8 cellular contexts compared by ENCODE assay signal in the genomic region with DNA sequence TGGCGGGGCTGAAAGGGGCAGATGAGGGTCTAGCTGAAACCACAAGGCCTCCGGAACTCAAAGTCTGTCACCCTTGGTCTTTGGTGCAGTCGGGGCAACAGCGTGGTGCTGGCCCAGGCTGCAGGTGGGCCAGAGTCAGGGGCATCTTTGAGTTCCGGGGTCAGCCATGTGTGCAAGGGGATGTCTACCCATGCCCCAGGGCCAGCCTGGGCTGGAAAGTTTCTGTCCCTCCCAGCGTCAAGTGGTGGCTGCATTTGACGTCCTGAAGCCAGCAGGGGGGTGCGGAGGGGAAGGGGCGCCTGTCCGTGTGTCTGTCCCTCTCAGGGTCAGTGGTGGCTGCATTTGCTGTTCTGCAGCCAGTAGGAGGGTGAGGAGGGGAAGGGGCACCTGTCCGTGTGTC. TPM values are rescaled to one million over a fixed set of nuclear protein-coding genes. Genes with fewer than 3 reads are reported as not detected.
DNase-seq lines count a peak whose midpoint lies in the region; ATAC-seq, FAIRE-seq and TF ChIP-seq lines count a peak whose summit lies in the region.

No MANE protein-coding gene starts in this region.

- no peaks in the 10 kb centered on the region for H3K27me3 ChIP-seq in RWPE2 (ENCODE audit: insufficient read depth, poor library complexity, severe bottlenecking)
- H3K27me3 ChIP-seq in rectal smooth muscle tissue (ENCODE audit: control insufficient read depth, insufficient read depth, low read length), result no peaks in the 10 kb centered on the region

- DNase-seq in GM12892 (ENCODE audit: insufficient read length) (peak; percentile 39), RWPE2 (ENCODE audit: low spot score) (peak; percentile 32), fibroblast of mammary gland (ENCODE audit: low read depth) (no peak), hippocampal formation (lab: John Stamatoyannopoulos, UW) (no peak), Ammon's horn (ENCODE audit: low spot score) (no peak), NK-92 (lab: John Stamatoyannopoulos, UW; ENCODE audit: unreplicated experiment) (no peak)
- no peak for DNase-seq in activated CD4-positive, alpha-beta T cell treated with anti-CD3 and anti-CD28 coated beads, Interleukin-2, amount 50 U/mL, for 4 hours

- H3K9ac ChIP-seq in rectal smooth muscle tissue (ENCODE audit: low read length), result peak overlapping the region; percentile 26

- FAIRE-seq in GM12892 (lab: Jason Lieb, UNC), result no peak

- 0 out of 3 replicates have a peak, but pooled peaks have one; percentile 2 for ATAC-seq in RWPE2 (ENCODE audit: low read depth)

- TF ChIP-seq CTCF in RWPE2 (IDR thresholded peaks at IDR 0.05; ENCODE audit: poor library complexity, severe bottlenecking) (no peak), fibroblast of mammary gland (conservative IDR thresholded peaks at IDR 0.05; ENCODE audit: control insufficient read depth, insufficient read depth, low read depth, low read length) (no peak)

- no peaks in the 10 kb centered on the region for H3K9me3 ChIP-seq in RWPE2 (ENCODE audit: severe bottlenecking)

- no peak for TF ChIP-seq POLR2A in GM12892 (IDR thresholded peaks at IDR 0.05; ENCODE audit: low read depth, low read length)

- H3K27ac ChIP-seq in RWPE2 (ENCODE audit: poor library complexity, severe bottlenecking), result peak overlapping the region; percentile 79
- H3K27ac ChIP-seq in rectal smooth muscle tissue (ENCODE audit: low read depth, low read length), result no peak overlapping the region

- H3K4me1 ChIP-seq in RWPE2 (ENCODE audit: insufficient read depth, poor library complexity, severe bottlenecking), result peaks cover 4% of the 10 kb centered on the region
- H3K4me1 ChIP-seq in rectal smooth muscle tissue (ENCODE audit: control insufficient read depth, insufficient read depth, low read length), result peaks cover 9% of the 10 kb centered on the region

- peaks cover 19% of the 10 kb centered on the region for H3K36me3 ChIP-seq in RWPE2 (ENCODE audit: low read depth)
- H3K36me3 ChIP-seq in rectal smooth muscle tissue (ENCODE audit: control insufficient read depth, insufficient read depth, low read length), result no peaks in the 10 kb centered on the region

- H3K4me3 ChIP-seq in RWPE2 (ENCODE audit: severe bottlenecking) (peak overlapping the region; percentile 81), fibroblast of mammary gland (ENCODE audit: control insufficient read depth, low read depth, low read length) (peak overlapping the region; percentile 68), rectal smooth muscle tissue (ENCODE audit: low read length) (peak overlapping the region; percentile 90)

RNA-seq across cellular contexts. Expression of a gene that starts 0.7 kb away (rescaled TPM):
- 7.6 TPM for polyA plus RNA-seq in GM12892 (2012; ENCODE audit: missing spikeins)

RNA-seq across cellular contexts. Expression of a gene that starts 4.1 kb away (rescaled TPM):
- polyA plus RNA-seq in GM12892 (2012; ENCODE audit: missing spikeins), result 2.7 TPM

RNA-seq across cellular contexts. Expression of a gene that starts 35.1 kb away (rescaled TPM):
- polyA plus RNA-seq in GM12892 (2012; ENCODE audit: missing spikeins), result 0.17 TPM

Comparison
In these comparisons a context has a peak if more than half of its experiments do, and no peak if none do; other contexts are left out.
1. DNase-seq: peak in GM12892 (single experiment) and RWPE2 (single experiment); none in fibroblast of mammary gland (single experiment), hippocampal formation (0 of 2), Ammon's horn (single experiment), activated CD4-positive, alpha-beta T cell treated with anti-CD3 and anti-CD28 coated beads, Interleukin-2, amount 50 U/mL, for 4 hours (0 of 2) and NK-92 (single experiment).
2. Peak in every context shown above with its lines, with median percentiles within 50 percentile points of each other: H3K4me3 ChIP-seq.